23 cellular contexts compared by ENCODE assay signal in the genomic region with DNA sequence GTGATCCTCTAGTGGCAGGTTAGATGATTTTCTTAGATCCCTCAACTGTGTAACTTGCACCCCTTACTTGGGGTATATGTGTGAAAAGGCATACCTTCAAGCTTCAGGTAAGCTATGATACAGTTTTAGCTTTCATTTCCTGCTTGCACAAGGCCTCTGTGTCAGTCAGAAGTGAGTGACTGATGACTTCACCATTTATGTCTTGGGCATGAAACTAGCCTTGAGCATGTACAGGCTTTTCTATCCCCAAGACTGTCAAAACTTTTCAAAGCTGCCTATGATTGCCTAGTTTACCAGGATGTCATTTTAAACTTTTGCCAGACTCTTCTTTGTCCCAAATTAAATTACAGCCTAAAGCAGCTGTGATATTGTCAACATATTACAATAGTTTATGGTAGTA.
DNase-seq lines count a peak whose midpoint lies in the region; FAIRE-seq and TF ChIP-seq lines count a peak whose summit lies in the region.
"Had no signal": no experiment of that assay in that cellular context is flagged by ENCODE, and none has a peak within 500 bp of the region (broad histone marks: within the 10 kb centered on the region; RNA-seq: fewer than 3 reads in every experiment).

No MANE protein-coding gene starts in this region.

- intact Hi-C loops in esophagus squamous epithelium (cut with DNase I) = no loop called here

- no peak overlapping the region for H3K27ac ChIP-seq in esophagus squamous epithelium
- H3K27ac ChIP-seq: RWPE1 had no signal

- H3K27me3 ChIP-seq in bronchial epithelial cell (ENCODE audit: control insufficient read depth, insufficient read depth, low read length) = no peaks in the 10 kb centered on the region
- no peaks in the 10 kb centered on the region for H3K27me3 ChIP-seq in esophagus squamous epithelium
- H3K27me3 ChIP-seq: BE2C had no signal

- TF ChIP-seq POLR2A in esophagus squamous epithelium (IDR thresholded peaks at IDR 0.05) = no peak

- H3K4me3 ChIP-seq in bronchial epithelial cell (ENCODE audit: low read depth, low read length) (no peak overlapping the region), esophagus squamous epithelium (no peak overlapping the region)

- peak; percentile 49 for DNase-seq in HPDE6-E6E7 (ENCODE audit: extremely low spot score)
- peak; percentile 11 for DNase-seq in NCI-H69 (lab: John Stamatoyannopoulos, UW)
- DNase-seq in bronchial epithelial cell (ENCODE audit: low read depth) = peak; percentile 56
- DNase-seq in renal cortical epithelial cell (ENCODE audit: low read depth) = peak; percentile 2
- no peak for DNase-seq in esophagus squamous epithelium (lab: John Stamatoyannopoulos, UW)
- no peak for DNase-seq in NCI-H2107 treated with DMSO at 0.1 percent for 48 hours (lab: John Stamatoyannopoulos, UW; ENCODE audit: unreplicated experiment)
- DNase-seq in iPS-NIHi11 (ENCODE audit: low spot score) = no peak
- DNase-seq: BE2C; CD8-positive, alpha-beta memory T cell; DMS 273 treated with DMSO at 0.1 percent for 48 hours; DND-41; KG1; NCI-H1092 treated with DMSO at 0.1 percent for 48 hours; NCI-H1436; NCI-H187; NCI-H2081 treated with DMSO at 0.1 percent for 48 hours; NCI-H446 treated with DMSO at 0.1 percent for 48 hours; NCI-H526; SHP77 treated with DMSO at 0.1 percent for 48 hours had no signal

- TF ChIP-seq CTCF in bronchial epithelial cell (IDR thresholded peaks at IDR 0.05; ENCODE audit: insufficient read depth, low read length, severe bottlenecking) = no peak
- no peak for TF ChIP-seq CTCF in esophagus squamous epithelium (IDR thresholded peaks at IDR 0.05)

- H3K36me3 ChIP-seq in bronchial epithelial cell (ENCODE audit: control insufficient read depth, insufficient read depth, low read length) = no peaks in the 10 kb centered on the region
- H3K36me3 ChIP-seq in esophagus squamous epithelium = no peaks in the 10 kb centered on the region
- H3K36me3 ChIP-seq: BE2C had no signal

- no peak for FAIRE-seq in bronchial epithelial cell (lab: Jason Lieb, UNC)
- FAIRE-seq: GM12892, GM19239, H54 had no signal

- H3K4me1 ChIP-seq in esophagus squamous epithelium = no peaks in the 10 kb centered on the region

- no peaks in the 10 kb centered on the region for H3K9me3 ChIP-seq in esophagus squamous epithelium

Comparison
In these comparisons a context has a peak if more than half of its experiments do, and no peak if none do; other contexts are left out.
1. DNase-seq: peak in HPDE6-E6E7 (single experiment), NCI-H69 (single experiment), bronchial epithelial cell (single experiment) and renal cortical epithelial cell (single experiment); none in esophagus squamous epithelium (single experiment), NCI-H2107 treated with DMSO at 0.1 percent for 48 hours (single experiment) and iPS-NIHi11 (single experiment).